1 cellular context compared by ENCODE assay signal in the genomic region with DNA sequence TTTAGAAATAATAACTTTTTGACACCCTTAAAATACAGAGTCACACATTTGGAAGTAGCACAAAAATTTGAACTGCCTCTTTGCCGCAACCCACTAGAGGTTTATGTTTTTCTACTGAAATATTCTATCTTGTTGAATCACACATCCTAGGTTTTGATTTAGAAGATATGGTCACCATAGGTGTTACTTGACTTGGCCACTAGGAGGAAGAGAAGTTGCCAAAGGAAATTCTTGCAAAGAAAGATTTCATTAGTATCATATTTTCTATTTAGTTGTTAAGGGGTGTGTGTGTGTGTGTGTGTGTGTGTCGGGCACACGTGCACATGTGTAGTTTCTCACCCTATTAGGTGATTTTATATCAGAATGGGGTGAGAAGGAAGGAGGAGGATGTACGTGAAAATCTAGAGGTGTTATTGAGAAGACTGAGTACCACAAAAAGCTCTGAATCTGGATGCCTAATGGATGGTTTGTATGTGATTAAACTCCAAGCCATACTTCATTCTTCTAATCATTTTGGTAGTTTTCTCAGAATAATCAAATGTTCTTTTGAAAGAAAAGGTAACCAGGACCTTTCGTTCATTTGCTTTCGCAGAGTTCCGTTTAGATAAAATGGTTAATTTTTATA.
TF ChIP-seq lines count a peak whose summit lies in the region.

No MANE protein-coding gene starts in this region.

TF ChIP-seq in GM12878, 131 proteins besides CTCF, POLR2A, EP300 and RAD21 (continued from another document):
- TF ChIP-seq, protein P1, sequence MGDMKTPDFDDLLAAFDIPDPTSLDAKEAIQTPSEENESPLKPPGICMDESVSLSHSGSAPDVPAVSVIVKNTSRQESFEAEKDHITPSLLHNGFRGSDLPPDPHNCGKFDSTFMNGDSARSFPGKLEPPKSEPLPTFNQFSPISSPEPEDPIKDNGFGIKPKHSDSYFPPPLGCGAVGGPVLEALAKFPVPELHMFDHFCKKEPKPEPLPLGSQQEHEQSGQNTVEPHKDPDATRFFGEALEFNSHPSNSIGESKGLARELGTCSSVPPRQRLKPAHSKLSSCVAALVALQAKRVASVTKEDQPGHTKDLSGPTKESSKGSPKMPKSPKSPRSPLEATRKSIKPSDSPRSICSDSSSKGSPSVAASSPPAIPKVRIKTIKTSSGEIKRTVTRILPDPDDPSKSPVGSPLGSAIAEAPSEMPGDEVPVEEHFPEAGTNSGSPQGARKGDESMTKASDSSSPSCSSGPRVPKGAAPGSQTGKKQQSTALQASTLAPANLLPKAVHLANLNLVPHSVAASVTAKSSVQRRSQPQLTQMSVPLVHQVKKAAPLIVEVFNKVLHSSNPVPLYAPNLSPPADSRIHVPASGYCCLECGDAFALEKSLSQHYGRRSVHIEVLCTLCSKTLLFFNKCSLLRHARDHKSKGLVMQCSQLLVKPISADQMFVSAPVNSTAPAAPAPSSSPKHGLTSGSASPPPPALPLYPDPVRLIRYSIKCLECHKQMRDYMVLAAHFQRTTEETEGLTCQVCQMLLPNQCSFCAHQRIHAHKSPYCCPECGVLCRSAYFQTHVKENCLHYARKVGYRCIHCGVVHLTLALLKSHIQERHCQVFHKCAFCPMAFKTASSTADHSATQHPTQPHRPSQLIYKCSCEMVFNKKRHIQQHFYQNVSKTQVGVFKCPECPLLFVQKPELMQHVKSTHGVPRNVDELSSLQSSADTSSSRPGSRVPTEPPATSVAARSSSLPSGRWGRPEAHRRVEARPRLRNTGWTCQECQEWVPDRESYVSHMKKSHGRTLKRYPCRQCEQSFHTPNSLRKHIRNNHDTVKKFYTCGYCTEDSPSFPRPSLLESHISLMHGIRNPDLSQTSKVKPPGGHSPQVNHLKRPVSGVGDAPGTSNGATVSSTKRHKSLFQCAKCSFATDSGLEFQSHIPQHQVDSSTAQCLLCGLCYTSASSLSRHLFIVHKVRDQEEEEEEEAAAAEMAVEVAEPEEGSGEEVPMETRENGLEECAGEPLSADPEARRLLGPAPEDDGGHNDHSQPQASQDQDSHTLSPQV (IDR thresholded peaks at IDR 0.05) = no peak
